ENCODE assay signal across 8 cellular contexts in the genomic region with DNA sequence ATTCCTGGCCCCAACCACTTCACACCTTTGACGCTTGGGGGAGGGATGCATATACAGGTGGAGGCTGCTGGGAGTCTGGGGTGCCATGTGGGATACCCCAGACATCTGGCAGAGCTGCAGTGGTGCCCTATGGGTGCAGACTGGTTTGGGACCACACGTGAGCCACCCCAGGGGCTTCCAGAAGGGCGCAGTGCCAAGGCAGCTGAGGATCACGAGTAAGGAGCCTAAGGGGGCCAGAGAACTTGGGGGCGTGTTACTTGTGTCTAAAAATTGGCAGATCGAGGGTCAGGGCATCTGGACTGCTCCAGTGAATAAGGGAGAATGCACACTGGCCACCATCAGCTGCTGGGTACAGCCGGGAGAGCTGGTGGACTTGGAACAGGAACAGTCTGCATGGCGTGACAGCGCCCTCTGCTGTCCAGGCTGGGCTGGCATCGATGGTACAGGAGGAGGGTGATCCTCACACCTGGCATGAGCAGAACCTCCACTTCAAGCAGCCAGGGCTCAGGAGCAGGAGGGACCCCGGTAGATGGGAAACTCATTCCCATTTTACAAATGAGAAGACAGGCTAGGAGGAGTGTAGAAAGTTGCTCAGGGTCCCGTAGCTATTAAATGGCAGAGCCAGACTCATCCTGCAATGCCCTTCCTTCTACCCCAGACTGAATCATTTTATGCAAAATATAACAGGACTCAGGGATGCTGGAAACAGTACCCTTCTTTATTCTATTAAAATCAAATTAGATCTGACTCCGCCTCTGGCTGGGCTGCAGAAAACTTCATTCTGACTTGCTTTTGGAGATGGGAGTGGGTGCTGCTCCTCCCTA.
DNase-seq lines count a peak whose midpoint lies in the region; ATAC-seq, FAIRE-seq and TF ChIP-seq lines count a peak whose summit lies in the region.

No MANE protein-coding gene starts in this region.

- H3K27me3 Mint-ChIP-seq in Caco-2 (ENCODE audit: insufficient read depth, unreplicated experiment) = peaks cover 2% of the 10 kb centered on the region

- CTCF ChIA-PET in Caco-2 (lab: Charles Lee) = interaction anchor here (0.9 to 3.6 kb wide), 9 partner anchors 13 to 177 kb away, joined by 4 to 46 read pairs (median 6); no protein-coding TSS in a partner anchor

- no peak overlapping the region for H3K27ac Mint-ChIP-seq in Caco-2 (ENCODE audit: unreplicated experiment)

- H3K9me3 ChIP-seq in Caco-2 = no peaks in the 10 kb centered on the region
- H3K9me3 ChIP-seq in keratinocyte (ENCODE audit: control insufficient read depth, low read depth, low read length) = no peaks in the 10 kb centered on the region

- FAIRE-seq in keratinocyte (lab: Jason Lieb, UNC) = peak; percentile 75

- no peak overlapping the region for H3K9ac ChIP-seq in keratinocyte (ENCODE audit: control insufficient read depth, extremely low read depth, insufficient read depth, low read length)

- H3K9me1 ChIP-seq in keratinocyte (ENCODE audit: control insufficient read depth, extremely low read depth, insufficient read depth, low read length) = no peaks in the 10 kb centered on the region

- ATAC-seq in HG02642 (IDR thresholded peaks at IDR 0.05; ENCODE audit: poor library complexity, unreplicated experiment) (peak; percentile 80), HG02973 (IDR thresholded peaks at IDR 0.05; ENCODE audit: unreplicated experiment) (no peak)
- ATAC-seq in activated CD4-positive, CD25-positive, alpha-beta regulatory T cell treated with anti-CD3 and anti-CD28 coated beads, Interleukin-2, amount 50 U/mL, for 24 hours = peak; percentile 80 to 86

- peaks cover 9% of the 10 kb centered on the region for H3K4me1 Mint-ChIP-seq in Caco-2 (ENCODE audit: low read depth, unreplicated experiment)

- H3K79me2 ChIP-seq in keratinocyte (ENCODE audit: control insufficient read depth, insufficient read depth, low read length) = no peaks in the 10 kb centered on the region

- DNase-seq in Caco-2 (peak; percentile 84 to 91), NCI-H460 (ENCODE audit: extremely low read depth, low read depth) (peak; percentile 86), cardiac fibroblast (ENCODE audit: low read depth in 2 of 2) (peak; percentile 89 to 92), keratinocyte (ENCODE audit: low read depth, low spot score) (peak; percentile 52)
- peak; percentile 42 to 67 for DNase-seq in stimulated activated CD4-positive, alpha-beta T cell treated with anti-CD3 and anti-CD28 coated beads, Interleukin-1b, Interleukin-23, amount 100 ng/mL, for 1 hour (ENCODE audit: low read depth in 2 of 2)

- no peak overlapping the region for H3K4me2 ChIP-seq in keratinocyte (ENCODE audit: control insufficient read depth, extremely low read depth, insufficient read depth, low read depth, low read length)

- H3K36me3 ChIP-seq in Caco-2 (ENCODE audit: control insufficient read depth, insufficient read depth, low read length) (no peaks in the 10 kb centered on the region), keratinocyte (ENCODE audit: control insufficient read depth in 2 of 2, extremely low read depth in 1 of 2, insufficient read depth in 2 of 2, low read length in 2 of 2) (no peaks in the 10 kb centered on the region)

- no peaks in the 10 kb centered on the region; the same call in 1 of the 2 replicates for H3K27me3 ChIP-seq in Caco-2 (replicated peaks; ENCODE audit: control insufficient read depth, insufficient read depth, low read length)
- H3K27me3 ChIP-seq in keratinocyte (ENCODE audit: control insufficient read depth, extremely low read depth, insufficient read depth, low read length) = peaks cover 17% of the 10 kb centered on the region

- no peak overlapping the region for H3K4me3 Mint-ChIP-seq in Caco-2 (ENCODE audit: unreplicated experiment)

- H4K20me1 ChIP-seq in keratinocyte (ENCODE audit: control insufficient read depth, extremely low read depth, insufficient read depth, low read length) = no peaks in the 10 kb centered on the region

- BruUV-seq in Caco-2 (replicated peaks; lab: Mats Ljungman, UMichigan) = no TSS peak

- TF ChIP-seq CTCF in Caco-2 (IDR thresholded peaks at IDR 0.05; ENCODE audit: insufficient read depth in 1 of 2, low read depth in 1 of 2, low read length in 1 of 2, severe bottlenecking in 1 of 2, unreplicated experiment in 1 of 2) (peak; percentile 97 to 98), cardiac fibroblast (IDR thresholded peaks at IDR 0.05; ENCODE audit: low read depth, low read length) (peak; percentile 98), keratinocyte (optimal IDR thresholded peaks at IDR 0.05 in 1 of 3, IDR thresholded peaks at IDR 0.05 in 1 of 3, conservative IDR thresholded peaks at IDR 0.05 in 1 of 3; ENCODE audit: extremely low read depth in 1 of 3, insufficient read depth in 2 of 3, low read length in 3 of 3) (peak; percentile 96 to 100 (median 96))

- H3K4me1 ChIP-seq in Caco-2 (no peaks in the 10 kb centered on the region), keratinocyte (ENCODE audit: control insufficient read depth, extremely low read depth, insufficient read depth, low read length) (no peaks in the 10 kb centered on the region)

- POLR2A ChIA-PET in Caco-2 (lab: Charles Lee) = no interaction called here

- no peak overlapping the region for H3K27ac ChIP-seq in keratinocyte (ENCODE audit: control insufficient read depth, insufficient read depth, low read length)

- H3K36me3 Mint-ChIP-seq in Caco-2 (ENCODE audit: insufficient read depth, unreplicated experiment) = no peaks in the 10 kb centered on the region

- intact Hi-C loops in Caco-2 (cut with micrococcal nuclease; ENCODE audit: unreplicated experiment) = loop anchor here (1.0 kb wide), 2 partner anchors 64 to 85 kb away; no protein-coding TSS in a partner anchor

- H3K9me3 Mint-ChIP-seq in Caco-2 (ENCODE audit: unreplicated experiment) = no peaks in the 10 kb centered on the region

- no peak overlapping the region for H2AFZ ChIP-seq in keratinocyte (ENCODE audit: control insufficient read depth, low read length)

- H3K4me3 ChIP-seq in Caco-2 (ENCODE audit: low read depth, low read length) (no peak overlapping the region), cardiac fibroblast (replicated peaks in 1 of 2; ENCODE audit: low read depth in 2 of 2, low read length in 2 of 2) (no peak overlapping the region), keratinocyte (ENCODE audit: control insufficient read depth in 2 of 3, extremely low read depth in 1 of 3, insufficient read depth in 2 of 3, low read depth in 1 of 3, low read length in 3 of 3) (no peak overlapping the region)

- dilution Hi-C loops in keratinocyte (cut with MboI; ENCODE audit: extremely low pct_ligation_motif_present, low sequenced_read_pairs) = loop anchor here (25.0 kb wide), 1 partner anchor 102 kb away; no protein-coding TSS in a partner anchor
